8 cellular contexts compared by ENCODE assay signal in genomic region chr4:4853371-4853823, GRCh38. TPM values are rescaled to one million over a fixed set of nuclear protein-coding genes. Genes with fewer than 3 reads are reported as not detected.
DNase-seq lines count a peak whose midpoint lies in the region; ATAC-seq and TF ChIP-seq lines count a peak whose summit lies in the region.

No MANE protein-coding gene starts in this region.

- CTCF ChIA-PET in SK-N-SH (lab: Yijun Ruan, JAX), result interaction anchor here (1.4 to 1.5 kb wide), 4 partner anchors 73 to 176 kb away, joined by 3 to 4 read pairs (median 4); no protein-coding TSS in a partner anchor

- POLR2A ChIA-PET in SK-N-SH (lab: Yijun Ruan, JAX), result interaction anchor here (0.8 kb wide), 1 partner anchor 10 kb away, joined by 4 read pairs; no protein-coding TSS in a partner anchor

- no peaks in the 10 kb centered on the region for H4K20me1 ChIP-seq in SK-N-SH (ENCODE audit: insufficient read depth)
- H4K20me1 ChIP-seq in hepatocyte (ENCODE audit: insufficient read depth, poor library complexity, severe bottlenecking), result no peaks in the 10 kb centered on the region

- TF ChIP-seq RAD21 in SK-N-SH (IDR thresholded peaks at IDR 0.05; ENCODE audit: low read length), result no peak

- H3K9me2 ChIP-seq in SK-N-SH (no peaks in the 10 kb centered on the region), hepatocyte (replicated peaks; ENCODE audit: insufficient read depth) (no peaks in the 10 kb centered on the region)

- no peak for TF ChIP-seq EP300 in SK-N-SH (IDR thresholded peaks at IDR 0.05; ENCODE audit: borderline replicate concordance in 1 of 2, low read depth in 1 of 2, low read length in 1 of 2)

- peak overlapping the region; percentile 68 for H2AFZ ChIP-seq in SK-N-SH (ENCODE audit: low read depth)
- H2AFZ ChIP-seq in hepatocyte, result peak overlapping the region; percentile 78

- peaks cover 5% of the 10 kb centered on the region for H3F3A ChIP-seq in SK-N-SH (replicated peaks; ENCODE audit: insufficient read depth)

- TF ChIP-seq CTCF in SK-N-SH (IDR thresholded peaks at IDR 0.05) (no peak), hepatocyte (IDR thresholded peaks at IDR 0.05; ENCODE audit: poor library complexity) (no peak)

- H3K4me1 ChIP-seq in SK-N-SH (ENCODE audit: control insufficient read depth in 1 of 2, insufficient read depth in 2 of 2, low read depth in 1 of 2, low read length in 1 of 2) (peaks cover 0 to 4% of the 10 kb centered on the region in 2 experiments; a peak in 1 of 4 replicates), hepatocyte (ENCODE audit: insufficient read depth) (peaks cover 31% of the 10 kb centered on the region), subcutaneous abdominal adipose tissue (ENCODE audit: control insufficient read depth in 5 of 5, insufficient read depth in 5 of 5, low read length in 5 of 5) (peaks cover 4 to 32% (median 26%) of the 10 kb centered on the region in 5 donors)

- no peaks in the 10 kb centered on the region for H3K36me3 ChIP-seq in SK-N-SH (replicated peaks in 1 of 2; ENCODE audit: control insufficient read depth in 1 of 2, insufficient read depth in 2 of 2, low read length in 1 of 2)
- no peaks in the 10 kb centered on the region for H3K36me3 ChIP-seq in hepatocyte (replicated peaks; ENCODE audit: insufficient read depth, low read depth)
- no peaks in the 10 kb centered on the region for H3K36me3 ChIP-seq in subcutaneous abdominal adipose tissue (ENCODE audit: control insufficient read depth in 5 of 5, insufficient read depth in 5 of 5, low read length in 5 of 5)

- H3K9ac ChIP-seq in SK-N-SH (peak overlapping the region; percentile 17; the same call in 1 of the 2 replicates), subcutaneous abdominal adipose tissue (ENCODE audit: low read length in 5 of 5) (peak overlapping the region in 4 of 5 donors; percentile 16 to 59 (median 40))

- H3K27me3 ChIP-seq in SK-N-SH (ENCODE audit: insufficient read depth) (peaks cover 50% of the 10 kb centered on the region), hepatocyte (peaks cover 62% of the 10 kb centered on the region), subcutaneous abdominal adipose tissue (ENCODE audit: control insufficient read depth in 5 of 5, insufficient read depth in 4 of 5, low read length in 5 of 5) (peaks cover 34 to 84% (median 70%) of the 10 kb centered on the region in 5 donors)

- peak overlapping the region; percentile 77 for H3K4me2 ChIP-seq in SK-N-SH
- peak overlapping the region; percentile 93 for H3K4me2 ChIP-seq in hepatocyte

- H3K4me3 ChIP-seq in SK-N-SH (ENCODE audit: low read depth in 2 of 2, low read length in 1 of 2) (peak overlapping the region; percentile 13 to 46; a peak in 3 of 4 replicates), hepatocyte (peak overlapping the region; percentile 25), subcutaneous abdominal adipose tissue (ENCODE audit: low read depth in 1 of 5, low read length in 5 of 5) (peak overlapping the region; percentile 53 to 61 (median 56))

- DNase-seq in activated CD4-positive, CD25-positive, alpha-beta regulatory T cell (lab: John Stamatoyannopoulos, UW), result no peak
- DNase-seq in SK-N-SH, result peak; percentile 47
- DNase-seq in hepatocyte (ENCODE audit: low spot score), result no peak
- DNase-seq in cerebellum (ENCODE audit: low spot score), result no peak
- no peak for DNase-seq in NCI-H1105 (lab: John Stamatoyannopoulos, UW)
- no peak for DNase-seq in stimulated activated CD4-positive, alpha-beta T cell treated with anti-CD3 and anti-CD28 coated beads, Interleukin-4, amount 100 ng/mL, for 24 hours

- H3K27ac ChIP-seq in SK-N-SH (ENCODE audit: low read depth in 2 of 2, low read length in 1 of 2), result no peak overlapping the region
- peak overlapping the region; percentile 42 for H3K27ac ChIP-seq in hepatocyte
- H3K27ac ChIP-seq in subcutaneous abdominal adipose tissue (ENCODE audit: low read depth, low read length), result peak overlapping the region; percentile 60

- H3K9me3 ChIP-seq in SK-N-SH (no peaks in the 10 kb centered on the region), hepatocyte (ENCODE audit: low read depth) (no peaks in the 10 kb centered on the region), subcutaneous abdominal adipose tissue (ENCODE audit: control insufficient read depth in 5 of 5, low read length in 5 of 5) (peaks cover 0 to 2% (median 0%) of the 10 kb centered on the region in 5 donors)

- 10% methylated on average over 24 of the region's 26 CpGs for WGBS in SK-N-SH (ENCODE audit: low lambda C conversion rate)
- 10% methylated on average over 26 of the region's 26 CpGs for WGBS in hepatocyte (ENCODE audit: low lambda C conversion rate, missing lambda C conversion rate)

- ATAC-seq in activated CD4-positive, CD25-positive, alpha-beta regulatory T cell treated with anti-CD3 and anti-CD28 coated beads, Interleukin-2, amount 50 U/mL, for 24 hours, result peak; percentile 23 to 37

- H3K79me2 ChIP-seq in SK-N-SH (ENCODE audit: insufficient read depth) (no peaks in the 10 kb centered on the region), hepatocyte (no peaks in the 10 kb centered on the region)

TF ChIP-seq in SK-N-SH, 30 proteins besides CTCF, POLR2A, EP300 and RAD21:
- TF ChIP-seq ELF1 (IDR thresholded peaks at IDR 0.05) (no peak), PBX3 (IDR thresholded peaks at IDR 0.05) (no peak)
TF ChIP-seq in SK-N-SH: peak in this region for 0.

RNA-seq across cellular contexts. Expression of gene MSX1, which starts 6.1 kb away (rescaled TPM):
- 1.5 and 2.1 TPM in 2 replicates for polyA plus RNA-seq in SK-N-SH (2012; rRNA removed)
- polyA plus RNA-seq in SK-N-SH (2012; cell fraction: cytosol; rRNA removed), result 0.97 and 1.7 TPM in 2 replicates
- 0.99 and 1.4 TPM in 2 replicates for polyA plus RNA-seq in SK-N-SH (2012; cell fraction: nucleus; rRNA removed)
- 25.4 and 25.7 TPM in 2 replicates for total RNA-seq in hepatocyte
- 22.9 and 30.4 TPM in 2 replicates for polyA plus RNA-seq in hepatocyte
- total RNA-seq in cerebellum, result 6.7 TPM

Comparison
In these comparisons a context has a peak if more than half of its experiments do, and no peak if none do; other contexts are left out.
1. H3K27ac ChIP-seq: peak in hepatocyte (single experiment) and subcutaneous abdominal adipose tissue (single experiment); none in SK-N-SH (0 of 2).
2. Peak in every context shown above with its lines, with median percentiles within 50 percentile points of each other: H3K4me3 ChIP-seq.